In the genomic region with DNA sequence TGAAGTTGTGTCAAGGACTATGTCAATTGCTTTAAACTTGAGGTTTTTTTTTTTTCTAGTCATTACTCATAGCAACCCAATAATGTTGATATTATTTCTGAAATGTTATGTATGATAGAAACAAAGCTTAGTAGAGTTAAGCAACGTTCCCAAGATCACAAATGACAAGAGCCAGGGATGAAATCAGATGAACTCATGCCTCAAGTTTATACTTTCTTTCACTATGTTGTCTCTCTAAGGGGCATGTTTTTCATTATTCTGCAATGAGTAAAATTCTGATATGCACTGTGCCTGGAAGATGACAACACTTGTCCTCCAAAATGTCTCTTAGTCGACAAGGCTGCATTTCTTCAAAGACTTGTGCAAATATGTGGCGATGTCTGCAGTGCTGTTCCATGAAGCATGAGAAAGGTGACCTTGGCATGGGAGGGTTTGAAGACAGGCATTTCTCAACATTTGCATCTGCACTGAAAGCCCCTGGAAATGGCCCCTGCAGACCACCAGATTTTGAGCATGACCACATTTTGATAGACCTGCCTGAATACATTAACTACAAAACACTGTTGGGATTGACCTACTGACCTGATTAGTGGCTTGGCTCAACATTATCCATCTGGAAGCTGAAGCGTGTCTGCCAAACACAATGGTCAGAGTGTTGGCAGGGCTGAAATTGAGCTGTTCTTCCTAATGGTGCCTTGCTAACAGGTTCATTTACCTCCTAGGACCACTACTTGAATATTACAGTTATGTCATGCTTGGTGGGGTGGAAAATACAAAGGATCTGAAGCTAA, we compare ENCODE assay signal across 1 cellular context.
TF ChIP-seq lines count a peak whose summit lies in the region.

No MANE protein-coding gene starts in this region.

TF ChIP-seq in SK-N-SH, 30 proteins besides CTCF, POLR2A, EP300 and RAD21 (continued from another document):
- TF ChIP-seq, protein P1, sequence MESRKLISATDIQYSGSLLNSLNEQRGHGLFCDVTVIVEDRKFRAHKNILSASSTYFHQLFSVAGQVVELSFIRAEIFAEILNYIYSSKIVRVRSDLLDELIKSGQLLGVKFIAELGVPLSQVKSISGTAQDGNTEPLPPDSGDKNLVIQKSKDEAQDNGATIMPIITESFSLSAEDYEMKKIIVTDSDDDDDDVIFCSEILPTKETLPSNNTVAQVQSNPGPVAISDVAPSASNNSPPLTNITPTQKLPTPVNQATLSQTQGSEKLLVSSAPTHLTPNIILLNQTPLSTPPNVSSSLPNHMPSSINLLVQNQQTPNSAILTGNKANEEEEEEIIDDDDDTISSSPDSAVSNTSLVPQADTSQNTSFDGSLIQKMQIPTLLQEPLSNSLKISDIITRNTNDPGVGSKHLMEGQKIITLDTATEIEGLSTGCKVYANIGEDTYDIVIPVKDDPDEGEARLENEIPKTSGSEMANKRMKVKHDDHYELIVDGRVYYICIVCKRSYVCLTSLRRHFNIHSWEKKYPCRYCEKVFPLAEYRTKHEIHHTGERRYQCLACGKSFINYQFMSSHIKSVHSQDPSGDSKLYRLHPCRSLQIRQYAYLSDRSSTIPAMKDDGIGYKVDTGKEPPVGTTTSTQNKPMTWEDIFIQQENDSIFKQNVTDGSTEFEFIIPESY (IDR thresholded peaks at IDR 0.05; ENCODE audit: borderline replicate concordance, low read depth), result no peak
- no peak for TF ChIP-seq SMC3 (IDR thresholded peaks at IDR 0.05; ENCODE audit: low read depth, low read length)
- TF ChIP-seq, protein P2, sequence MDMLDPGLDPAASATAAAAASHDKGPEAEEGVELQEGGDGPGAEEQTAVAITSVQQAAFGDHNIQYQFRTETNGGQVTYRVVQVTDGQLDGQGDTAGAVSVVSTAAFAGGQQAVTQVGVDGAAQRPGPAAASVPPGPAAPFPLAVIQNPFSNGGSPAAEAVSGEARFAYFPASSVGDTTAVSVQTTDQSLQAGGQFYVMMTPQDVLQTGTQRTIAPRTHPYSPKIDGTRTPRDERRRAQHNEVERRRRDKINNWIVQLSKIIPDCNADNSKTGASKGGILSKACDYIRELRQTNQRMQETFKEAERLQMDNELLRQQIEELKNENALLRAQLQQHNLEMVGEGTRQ (IDR thresholded peaks at IDR 0.05; ENCODE audit: borderline replicate concordance, low read depth, low read length), result no peak
- no peak for TF ChIP-seq CHD2 (IDR thresholded peaks at IDR 0.05; ENCODE audit: low read length, partially characterized antibody)
- TF ChIP-seq RXRA (IDR thresholded peaks at IDR 0.05; ENCODE audit: borderline replicate concordance, low read depth), result no peak
- TF ChIP-seq, protein P3, sequence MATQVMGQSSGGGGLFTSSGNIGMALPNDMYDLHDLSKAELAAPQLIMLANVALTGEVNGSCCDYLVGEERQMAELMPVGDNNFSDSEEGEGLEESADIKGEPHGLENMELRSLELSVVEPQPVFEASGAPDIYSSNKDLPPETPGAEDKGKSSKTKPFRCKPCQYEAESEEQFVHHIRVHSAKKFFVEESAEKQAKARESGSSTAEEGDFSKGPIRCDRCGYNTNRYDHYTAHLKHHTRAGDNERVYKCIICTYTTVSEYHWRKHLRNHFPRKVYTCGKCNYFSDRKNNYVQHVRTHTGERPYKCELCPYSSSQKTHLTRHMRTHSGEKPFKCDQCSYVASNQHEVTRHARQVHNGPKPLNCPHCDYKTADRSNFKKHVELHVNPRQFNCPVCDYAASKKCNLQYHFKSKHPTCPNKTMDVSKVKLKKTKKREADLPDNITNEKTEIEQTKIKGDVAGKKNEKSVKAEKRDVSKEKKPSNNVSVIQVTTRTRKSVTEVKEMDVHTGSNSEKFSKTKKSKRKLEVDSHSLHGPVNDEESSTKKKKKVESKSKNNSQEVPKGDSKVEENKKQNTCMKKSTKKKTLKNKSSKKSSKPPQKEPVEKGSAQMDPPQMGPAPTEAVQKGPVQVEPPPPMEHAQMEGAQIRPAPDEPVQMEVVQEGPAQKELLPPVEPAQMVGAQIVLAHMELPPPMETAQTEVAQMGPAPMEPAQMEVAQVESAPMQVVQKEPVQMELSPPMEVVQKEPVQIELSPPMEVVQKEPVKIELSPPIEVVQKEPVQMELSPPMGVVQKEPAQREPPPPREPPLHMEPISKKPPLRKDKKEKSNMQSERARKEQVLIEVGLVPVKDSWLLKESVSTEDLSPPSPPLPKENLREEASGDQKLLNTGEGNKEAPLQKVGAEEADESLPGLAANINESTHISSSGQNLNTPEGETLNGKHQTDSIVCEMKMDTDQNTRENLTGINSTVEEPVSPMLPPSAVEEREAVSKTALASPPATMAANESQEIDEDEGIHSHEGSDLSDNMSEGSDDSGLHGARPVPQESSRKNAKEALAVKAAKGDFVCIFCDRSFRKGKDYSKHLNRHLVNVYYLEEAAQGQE (IDR thresholded peaks at IDR 0.05; ENCODE audit: low read depth, low read length), result no peak
- no peak for TF ChIP-seq RCOR1 (IDR thresholded peaks at IDR 0.05; ENCODE audit: low read length)
- peak; percentile 33; the same call in 1 of the 2 replicates for TF ChIP-seq JUND (IDR thresholded peaks at IDR 0.05)
- TF ChIP-seq TAF1 (IDR thresholded peaks at IDR 0.05; ENCODE audit: borderline replicate concordance, low read depth, low read length), result no peak
- TF ChIP-seq FOXM1 (IDR thresholded peaks at IDR 0.05; ENCODE audit: low read depth), result 0 out of 2 replicates have a peak, but pooled peaks have one; percentile 15
- no peak for TF ChIP-seq SIN3A (IDR thresholded peaks at IDR 0.05; ENCODE audit: borderline replicate concordance, low read depth, low read length)
- TF ChIP-seq, protein P4, sequence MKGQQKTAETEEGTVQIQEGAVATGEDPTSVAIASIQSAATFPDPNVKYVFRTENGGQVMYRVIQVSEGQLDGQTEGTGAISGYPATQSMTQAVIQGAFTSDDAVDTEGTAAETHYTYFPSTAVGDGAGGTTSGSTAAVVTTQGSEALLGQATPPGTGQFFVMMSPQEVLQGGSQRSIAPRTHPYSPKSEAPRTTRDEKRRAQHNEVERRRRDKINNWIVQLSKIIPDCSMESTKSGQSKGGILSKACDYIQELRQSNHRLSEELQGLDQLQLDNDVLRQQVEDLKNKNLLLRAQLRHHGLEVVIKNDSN (IDR thresholded peaks at IDR 0.05; ENCODE audit: borderline replicate concordance, low read depth), result no peak
- no peak for TF ChIP-seq MXI1 (IDR thresholded peaks at IDR 0.05; ENCODE audit: low read depth, low read length)
- TF ChIP-seq EZH2phosphoT487 (IDR thresholded peaks at IDR 0.05; ENCODE audit: borderline replicate concordance, low read depth), result no peak
- no peak for TF ChIP-seq FOXJ3 (CRISPR knock-in tag; IDR thresholded peaks at IDR 0.05)
- TF ChIP-seq RFX5 (IDR thresholded peaks at IDR 0.05; ENCODE audit: low read length), result no peak
- no peak for TF ChIP-seq GABPA (IDR thresholded peaks at IDR 0.05; ENCODE audit: low read depth)
- no peak for TF ChIP-seq GATA2 (CRISPR knock-in tag; IDR thresholded peaks at IDR 0.05)
- TF ChIP-seq TCF12 (IDR thresholded peaks at IDR 0.05), result peak; percentile 81
- TF ChIP-seq TEAD4 (IDR thresholded peaks at IDR 0.05; ENCODE audit: borderline replicate concordance, insufficient read depth), result 0 out of 2 replicates have a peak, but pooled peaks have one; percentile 14
- TF ChIP-seq ELF1 (IDR thresholded peaks at IDR 0.05), result no peak
- no peak for TF ChIP-seq NFIC (IDR thresholded peaks at IDR 0.05; ENCODE audit: borderline replicate concordance)
- TF ChIP-seq MEF2A (IDR thresholded peaks at IDR 0.05; ENCODE audit: borderline replicate concordance, low read depth), result no peak
- no peak for TF ChIP-seq YY1 (IDR thresholded peaks at IDR 0.05; ENCODE audit: low read depth)
- TF ChIP-seq, protein P5, sequence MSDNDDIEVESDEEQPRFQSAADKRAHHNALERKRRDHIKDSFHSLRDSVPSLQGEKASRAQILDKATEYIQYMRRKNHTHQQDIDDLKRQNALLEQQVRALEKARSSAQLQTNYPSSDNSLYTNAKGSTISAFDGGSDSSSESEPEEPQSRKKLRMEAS (IDR thresholded peaks at IDR 0.05; ENCODE audit: low read depth), result no peak
- no peak for TF ChIP-seq POLR2AphosphoS5 (IDR thresholded peaks at IDR 0.05; ENCODE audit: low read depth, low read length)
- no peak for TF ChIP-seq NRF1 (IDR thresholded peaks at IDR 0.05; ENCODE audit: low read depth, low read length)
